In the genomic region with DNA sequence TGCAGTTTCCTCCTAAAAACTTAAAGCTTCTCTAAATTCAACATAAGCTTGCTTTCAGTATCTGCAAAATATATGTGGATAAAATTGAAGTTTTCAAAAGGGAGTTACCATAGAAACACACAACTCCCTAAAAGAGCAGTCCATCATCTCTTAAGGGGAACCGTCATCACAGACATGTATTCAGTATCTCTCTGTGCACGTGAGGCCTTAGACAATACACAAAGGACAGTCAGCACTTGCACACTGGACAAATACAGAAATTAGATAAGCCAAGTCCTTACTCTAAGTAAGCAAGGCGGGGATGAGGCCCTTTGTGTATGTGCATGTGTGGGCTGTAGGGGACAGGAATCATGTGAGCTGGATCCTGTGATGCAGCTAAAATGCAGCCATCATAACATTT, we compare ENCODE assay signal across 12 cellular contexts.
DNase-seq lines count a peak whose midpoint lies in the region.
"Had no signal": no experiment of that assay in that cellular context is flagged by ENCODE, and none has a peak within 500 bp of the region (broad histone marks: within the 10 kb centered on the region; RNA-seq: fewer than 3 reads in every experiment).

No MANE protein-coding gene starts in this region.

- H3K4me1 ChIP-seq in trophoblast cell (ENCODE audit: control insufficient read depth in 1 of 2, insufficient read depth in 2 of 2, low read length in 2 of 2) = peaks cover 0 to 6% of the 10 kb centered on the region in 2 experiments
- H3K4me1 ChIP-seq: suprapubic skin had no signal

- no peak overlapping the region for H2AK5ac ChIP-seq in trophoblast cell (ENCODE audit: low read length)

- H4K91ac ChIP-seq in trophoblast cell (ENCODE audit: low read depth, low read length) = no peak overlapping the region

- no CpG with 5 or more reads among the region's 3 CpGs for WGBS in trophoblast cell (ENCODE audit: extremely low coverage, insufficient coverage, insufficient read length)

- peak overlapping the region; percentile 23 for H3K27ac ChIP-seq in cingulate gyrus (ENCODE audit: low read depth, low read length)
- H3K27ac ChIP-seq in trophoblast cell (ENCODE audit: low read depth, low read length) = no peak overlapping the region
- H3K27ac ChIP-seq: suprapubic skin had no signal

- H3K79me2 ChIP-seq in trophoblast cell (ENCODE audit: control insufficient read depth, insufficient read depth, low read length, poor library complexity) = no peaks in the 10 kb centered on the region

- H3K9ac ChIP-seq in trophoblast cell (ENCODE audit: low read length) = no peak overlapping the region

- H3K4me3 ChIP-seq in trophoblast cell (ENCODE audit: low read depth, low read length) = no peak overlapping the region
- H3K4me3 ChIP-seq: suprapubic skin had no signal

- H2BK120ac ChIP-seq in trophoblast cell (ENCODE audit: insufficient read depth, low read length, poor library complexity) = no peak overlapping the region

- DNase-seq in NCI-H1417 (lab: John Stamatoyannopoulos, UW) (peak in 2 of 3 experiments; percentile 45 to 47), NCI-H1417 treated with DMSO at 0.1 percent for 48 hours (lab: John Stamatoyannopoulos, UW) (no peak), NCI-H2227 (lab: John Stamatoyannopoulos, UW; ENCODE audit: unreplicated experiment) (peak; percentile 32), trophoblast cell (no peak), NCI-H2029 (lab: John Stamatoyannopoulos, UW) (no peak), NCI-H748 treated with DMSO at 0.1 percent for 48 hours (lab: John Stamatoyannopoulos, UW) (no peak), HCEC 1CT (no peak)
- DNase-seq: activated T-cell treated with anti-CD3 and anti-CD28 coated beads, Interleukin-2, amount 50 U/mL, for 48 hours; NCI-H187 treated with DMSO at 0.1 percent for 48 hours; NK-92 treated with Interleukin-12 subunit alpha and Interleukin-12 subunit beta, amount 100 ng/mL, for 24 hours had no signal

- H2BK5ac ChIP-seq in trophoblast cell (ENCODE audit: low read depth, low read length, poor library complexity) = no peak overlapping the region

- no peak overlapping the region for H3K14ac ChIP-seq in trophoblast cell (ENCODE audit: low read length)

- no peak overlapping the region for H3K23ac ChIP-seq in trophoblast cell (ENCODE audit: low read length)

- peak overlapping the region; percentile 26 for H4K12ac ChIP-seq in trophoblast cell (ENCODE audit: low read depth, low read length)

- H3K4ac ChIP-seq in trophoblast cell (ENCODE audit: low read depth, low read length) = no peak overlapping the region

- H3K9me3 ChIP-seq in trophoblast cell (ENCODE audit: insufficient read depth, low read depth, low read length) = no peaks in the 10 kb centered on the region
- H3K9me3 ChIP-seq: suprapubic skin had no signal

- H4K8ac ChIP-seq in trophoblast cell (ENCODE audit: low read depth, low read length) = no peak overlapping the region

- H2BK12ac ChIP-seq in trophoblast cell (ENCODE audit: low read length) = no peak overlapping the region

- H3K27me3 ChIP-seq in trophoblast cell (ENCODE audit: insufficient read depth, low read length) = no peaks in the 10 kb centered on the region
- H3K27me3 ChIP-seq: suprapubic skin had no signal

- peak overlapping the region; percentile 40 for H3K18ac ChIP-seq in trophoblast cell (ENCODE audit: low read length)

- H2AFZ ChIP-seq in trophoblast cell (ENCODE audit: insufficient read depth, low read length, poor library complexity) = no peak overlapping the region

- no peak overlapping the region for H3K4me2 ChIP-seq in trophoblast cell (ENCODE audit: low read length)

- no peaks in the 10 kb centered on the region for H3K79me1 ChIP-seq in trophoblast cell (ENCODE audit: low read length)

- no peaks in the 10 kb centered on the region for H3K36me3 ChIP-seq in trophoblast cell (ENCODE audit: control insufficient read depth in 1 of 2, insufficient read depth in 2 of 2, low read length in 2 of 2)
- H3K36me3 ChIP-seq: suprapubic skin had no signal

Comparison
In these comparisons a context has a peak if more than half of its experiments do, and no peak if none do; other contexts are left out.
1. DNase-seq: peak in NCI-H1417 (2 of 3) and NCI-H2227 (single experiment); none in NCI-H1417 treated with DMSO at 0.1 percent for 48 hours (single experiment), trophoblast cell (0 of 2), NCI-H2029 (single experiment), NCI-H748 treated with DMSO at 0.1 percent for 48 hours (single experiment) and HCEC 1CT (single experiment).